ENCODE assay signal across 24 cellular contexts in the genomic region with DNA sequence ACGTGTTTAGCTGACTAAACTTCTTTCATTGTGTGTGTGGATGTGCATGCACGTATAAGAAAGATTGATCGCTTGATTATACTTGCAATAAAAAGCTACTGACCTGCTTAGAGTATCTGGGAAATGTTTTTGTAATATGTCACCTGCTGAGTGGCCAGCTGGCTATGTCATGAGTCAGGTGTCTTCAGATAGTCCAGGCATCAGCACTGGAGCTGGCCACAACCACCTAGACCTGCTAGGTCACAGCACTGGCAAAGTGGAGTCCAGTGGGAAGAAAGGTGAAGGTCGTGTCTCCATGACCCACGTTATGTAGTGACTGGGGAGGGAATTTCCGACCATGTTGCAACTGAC.
DNase-seq lines count a peak whose midpoint lies in the region; ATAC-seq and TF ChIP-seq lines count a peak whose summit lies in the region.
"Had no signal": no experiment of that assay in that cellular context is flagged by ENCODE, and none has a peak within 500 bp of the region (broad histone marks: within the 10 kb centered on the region; RNA-seq: fewer than 3 reads in every experiment).

No MANE protein-coding gene starts in this region.

- DNase-seq in NCI-H748 treated with DMSO at 0.1 percent for 48 hours (lab: John Stamatoyannopoulos, UW) = peak; percentile 42
- DNase-seq in NCI-H748 (lab: John Stamatoyannopoulos, UW; ENCODE audit: unreplicated experiment) = no peak
- DNase-seq in WTC11 (ENCODE audit: low spot score) = no peak
- DNase-seq in left lobe of liver (ENCODE audit: low spot score) = peak; percentile 51
- DNase-seq in smooth muscle cell (lab: John Stamatoyannopoulos, UW; ENCODE audit: unreplicated experiment) = no peak
- no peak for DNase-seq in activated CD4-positive, alpha-beta T cell treated with anti-CD3 and anti-CD28 coated beads for 1 hour
- DNase-seq in activated naive CD4-positive, alpha-beta T cell treated with anti-CD3 and anti-CD28 coated beads for 36 hours = no peak
- DNase-seq in activated naive CD4-positive, alpha-beta T cell treated with anti-CD3 and anti-CD28 coated beads, Interleukin-2, amount 50 U/mL, for 72 hours (ENCODE audit: low spot score in 2 of 2) = no peak
- DNase-seq: activated CD4-positive, alpha-beta T cell treated with anti-CD3 and anti-CD28 coated beads, Interleukin-2, amount 10 ng/mL, durations not matched to agents 7 days and 5 days; activated CD8-positive, alpha-beta memory T cell treated with anti-CD3 and anti-CD28 coated beads, Interleukin-2, amount 50 U/mL, for 48 hours; activated effector memory CD4-positive, alpha-beta T cell treated with Interleukin-2 at 50 U/mL for 16 hours; DMS79 treated with DMSO at 0.1 percent for 48 hours; effector CD8-positive, alpha-beta T cell; esophagus squamous epithelium; IMR-90; NCI-H187; NCI-H82; SJCRH30; stimulated activated CD4-positive, alpha-beta T cell treated with anti-CD3 and anti-CD28 coated beads, Interleukin-12 subunit alpha, Interleukin-12 subunit beta, amount 100 ng/mL, for 4 hours; stomach; upper lobe of left lung had no signal

- ATAC-seq in WTC11 (no peak), left lobe of liver (peak; percentile 64)
- ATAC-seq in activated naive CD4-positive, alpha-beta T cell treated with anti-CD3 and anti-CD28 coated beads, Interleukin-2, amount 50 U/mL, for 72 hours = no peak

- no peaks in the 10 kb centered on the region for H3K9me3 ChIP-seq in smooth muscle cell (replicated peaks; ENCODE audit: low read depth)
- H3K9me3 ChIP-seq: esophagus squamous epithelium, SJCRH30, stomach, upper lobe of left lung had no signal

- no peaks in the 10 kb centered on the region for H3K9me3 Mint-ChIP-seq in WTC11
- H3K9me3 Mint-ChIP-seq in activated naive CD4-positive, alpha-beta T cell treated with anti-CD3 and anti-CD28 coated beads for 36 hours = no peaks in the 10 kb centered on the region
- no peaks in the 10 kb centered on the region for H3K9me3 Mint-ChIP-seq in activated naive CD4-positive, alpha-beta T cell treated with anti-CD3 and anti-CD28 coated beads, Interleukin-2, amount 50 U/mL, for 72 hours
- H3K9me3 Mint-ChIP-seq: activated CD4-positive, alpha-beta T cell treated with anti-CD3 and anti-CD28 coated beads, Interleukin-2, amount 10 ng/mL, durations not matched to agents 7 days and 5 days; neural progenitor cell had no signal

- peaks cover 18% of the 10 kb centered on the region for H3K4me1 ChIP-seq in smooth muscle cell (ENCODE audit: low read depth)
- H3K4me1 ChIP-seq: esophagus squamous epithelium, neural progenitor cell, SJCRH30, stomach, upper lobe of left lung had no signal

- no peak overlapping the region for H3K4me3 ChIP-seq in smooth muscle cell
- H3K4me3 ChIP-seq: esophagus squamous epithelium, neural progenitor cell, PC-9, SJCRH30, stomach, upper lobe of left lung had no signal

- POLR2A ChIA-PET in WTC11 (lab: Charles Lee) = interaction anchor here (0.6 kb wide), 1 partner anchor 67 kb away, joined by 3 read pairs; no protein-coding TSS in a partner anchor

- peaks cover 22% of the 10 kb centered on the region for H3F3A ChIP-seq in smooth muscle cell (ENCODE audit: low read depth)

- H3K36me3 Mint-ChIP-seq in WTC11 = no peaks in the 10 kb centered on the region
- H3K36me3 Mint-ChIP-seq in activated naive CD4-positive, alpha-beta T cell treated with anti-CD3 and anti-CD28 coated beads for 36 hours (ENCODE audit: low read depth) = no peaks in the 10 kb centered on the region
- H3K36me3 Mint-ChIP-seq in activated naive CD4-positive, alpha-beta T cell treated with anti-CD3 and anti-CD28 coated beads, Interleukin-2, amount 50 U/mL, for 72 hours = no peaks in the 10 kb centered on the region

- no peaks in the 10 kb centered on the region; the same call in 1 of the 2 replicates for H3K27me3 Mint-ChIP-seq in WTC11 (ENCODE audit: low read depth)
- H3K27me3 Mint-ChIP-seq in activated naive CD4-positive, alpha-beta T cell treated with anti-CD3 and anti-CD28 coated beads for 36 hours (ENCODE audit: low read depth) = peaks cover 14% of the 10 kb centered on the region

- H3K27ac Mint-ChIP-seq in WTC11 = 0 out of 2 replicates have a peak overlapping the region, but pooled peaks have one; percentile 39
- no peak overlapping the region for H3K27ac Mint-ChIP-seq in activated naive CD4-positive, alpha-beta T cell treated with anti-CD3 and anti-CD28 coated beads for 36 hours
- H3K27ac Mint-ChIP-seq in activated naive CD4-positive, alpha-beta T cell treated with anti-CD3 and anti-CD28 coated beads, Interleukin-2, amount 50 U/mL, for 72 hours = no peak overlapping the region
- H3K27ac Mint-ChIP-seq: activated CD4-positive, alpha-beta T cell treated with anti-CD3 and anti-CD28 coated beads, Interleukin-2, amount 10 ng/mL, durations not matched to agents 7 days and 5 days; neural progenitor cell had no signal

- no peaks in the 10 kb centered on the region for H3K79me2 ChIP-seq in smooth muscle cell (ENCODE audit: low read depth)

- no peak overlapping the region for H2AFZ ChIP-seq in smooth muscle cell (ENCODE audit: low read depth)
- H2AFZ ChIP-seq: neural progenitor cell, PC-9 had no signal

- no peak for TF ChIP-seq CTCF in WTC11 (IDR thresholded peaks at IDR 0.05)
- no peak for TF ChIP-seq CTCF in smooth muscle cell (IDR thresholded peaks at IDR 0.05; ENCODE audit: borderline replicate concordance, insufficient read depth, poor library complexity, severe bottlenecking)

- H3K4me1 Mint-ChIP-seq in WTC11 = peaks cover 4% of the 10 kb centered on the region
- no peaks in the 10 kb centered on the region for H3K4me1 Mint-ChIP-seq in activated naive CD4-positive, alpha-beta T cell treated with anti-CD3 and anti-CD28 coated beads for 36 hours (ENCODE audit: low read depth)
- H3K4me1 Mint-ChIP-seq: activated CD4-positive, alpha-beta T cell treated with anti-CD3 and anti-CD28 coated beads, Interleukin-2, amount 10 ng/mL, durations not matched to agents 7 days and 5 days had no signal

- H4K20me1 ChIP-seq in smooth muscle cell (ENCODE audit: low read depth) = no peaks in the 10 kb centered on the region

- peak overlapping the region; percentile 85 for H3K27ac ChIP-seq in smooth muscle cell (ENCODE audit: low read depth)
- H3K27ac ChIP-seq: 22Rv1, esophagus squamous epithelium, neural progenitor cell, PC-9, SJCRH30, stomach, upper lobe of left lung had no signal

- H3K27me3 ChIP-seq in smooth muscle cell (ENCODE audit: low read depth) = no peaks in the 10 kb centered on the region
- H3K27me3 ChIP-seq: esophagus squamous epithelium, neural progenitor cell, SJCRH30, stomach, upper lobe of left lung had no signal

- peak overlapping the region; percentile 64 for H3K4me2 ChIP-seq in smooth muscle cell
- H3K4me2 ChIP-seq: neural progenitor cell, PC-9 had no signal

- no peaks in the 10 kb centered on the region for H3K36me3 ChIP-seq in smooth muscle cell (ENCODE audit: low read depth)
- H3K36me3 ChIP-seq: esophagus squamous epithelium, SJCRH30, stomach, upper lobe of left lung had no signal

- CTCF ChIA-PET in WTC11 (lab: Charles Lee) = interaction anchor here (0.6 kb wide), 1 partner anchor 47 kb away, joined by 6 read pairs; no protein-coding TSS in a partner anchor
- CTCF ChIA-PET in activated naive CD4-positive, alpha-beta T cell treated with anti-CD3 and anti-CD28 coated beads for 36 hours (lab: Charles Lee) = no interaction called here

- WGBS in smooth muscle cell (ENCODE audit: low lambda C conversion rate) = 54% methylated on average over 6 of the region's 6 CpGs

- intact Hi-C loops in activated naive CD4-positive, alpha-beta T cell treated with anti-CD3 and anti-CD28 coated beads for 36 hours (cut with micrococcal nuclease) = no loop called here

- no peak overlapping the region for H3K4me3 Mint-ChIP-seq in WTC11
- no peak overlapping the region for H3K4me3 Mint-ChIP-seq in activated naive CD4-positive, alpha-beta T cell treated with anti-CD3 and anti-CD28 coated beads for 36 hours
- H3K4me3 Mint-ChIP-seq: activated CD4-positive, alpha-beta T cell treated with anti-CD3 and anti-CD28 coated beads, Interleukin-2, amount 10 ng/mL, durations not matched to agents 7 days and 5 days; neural progenitor cell had no signal

- no peak overlapping the region for H3K9ac ChIP-seq in smooth muscle cell (ENCODE audit: low read depth)
- H3K9ac ChIP-seq: neural progenitor cell had no signal

TF ChIP-seq in WTC11, 78 proteins besides CTCF, POLR2A, EP300 and RAD21 (continues in another document):
- TF ChIP-seq, protein P1, sequence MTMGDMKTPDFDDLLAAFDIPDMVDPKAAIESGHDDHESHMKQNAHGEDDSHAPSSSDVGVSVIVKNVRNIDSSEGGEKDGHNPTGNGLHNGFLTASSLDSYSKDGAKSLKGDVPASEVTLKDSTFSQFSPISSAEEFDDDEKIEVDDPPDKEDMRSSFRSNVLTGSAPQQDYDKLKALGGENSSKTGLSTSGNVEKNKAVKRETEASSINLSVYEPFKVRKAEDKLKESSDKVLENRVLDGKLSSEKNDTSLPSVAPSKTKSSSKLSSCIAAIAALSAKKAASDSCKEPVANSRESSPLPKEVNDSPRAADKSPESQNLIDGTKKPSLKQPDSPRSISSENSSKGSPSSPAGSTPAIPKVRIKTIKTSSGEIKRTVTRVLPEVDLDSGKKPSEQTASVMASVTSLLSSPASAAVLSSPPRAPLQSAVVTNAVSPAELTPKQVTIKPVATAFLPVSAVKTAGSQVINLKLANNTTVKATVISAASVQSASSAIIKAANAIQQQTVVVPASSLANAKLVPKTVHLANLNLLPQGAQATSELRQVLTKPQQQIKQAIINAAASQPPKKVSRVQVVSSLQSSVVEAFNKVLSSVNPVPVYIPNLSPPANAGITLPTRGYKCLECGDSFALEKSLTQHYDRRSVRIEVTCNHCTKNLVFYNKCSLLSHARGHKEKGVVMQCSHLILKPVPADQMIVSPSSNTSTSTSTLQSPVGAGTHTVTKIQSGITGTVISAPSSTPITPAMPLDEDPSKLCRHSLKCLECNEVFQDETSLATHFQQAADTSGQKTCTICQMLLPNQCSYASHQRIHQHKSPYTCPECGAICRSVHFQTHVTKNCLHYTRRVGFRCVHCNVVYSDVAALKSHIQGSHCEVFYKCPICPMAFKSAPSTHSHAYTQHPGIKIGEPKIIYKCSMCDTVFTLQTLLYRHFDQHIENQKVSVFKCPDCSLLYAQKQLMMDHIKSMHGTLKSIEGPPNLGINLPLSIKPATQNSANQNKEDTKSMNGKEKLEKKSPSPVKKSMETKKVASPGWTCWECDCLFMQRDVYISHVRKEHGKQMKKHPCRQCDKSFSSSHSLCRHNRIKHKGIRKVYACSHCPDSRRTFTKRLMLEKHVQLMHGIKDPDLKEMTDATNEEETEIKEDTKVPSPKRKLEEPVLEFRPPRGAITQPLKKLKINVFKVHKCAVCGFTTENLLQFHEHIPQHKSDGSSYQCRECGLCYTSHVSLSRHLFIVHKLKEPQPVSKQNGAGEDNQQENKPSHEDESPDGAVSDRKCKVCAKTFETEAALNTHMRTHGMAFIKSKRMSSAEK (CRISPR knock-in tag; IDR thresholded peaks at IDR 0.05; ENCODE audit: borderline replicate concordance) = no peak
- TF ChIP-seq GRHL2 (CRISPR knock-in tag; IDR thresholded peaks at IDR 0.05; ENCODE audit: insufficient replicate concordance, severe bottlenecking) (no peak), FOXJ3 (CRISPR knock-in tag; IDR thresholded peaks at IDR 0.05; ENCODE audit: borderline replicate concordance) (no peak), PRRX2 (CRISPR knock-in tag; IDR thresholded peaks at IDR 0.05) (no peak), ESRRA (CRISPR knock-in tag; IDR thresholded peaks at IDR 0.05; ENCODE audit: borderline replicate concordance) (no peak)

Comparison
In these comparisons a context has a peak if more than half of its experiments do, and no peak if none do; other contexts are left out.
1. DNase-seq: peak in NCI-H748 treated with DMSO at 0.1 percent for 48 hours (single experiment) and left lobe of liver (single experiment); none in NCI-H748 (single experiment), WTC11 (single experiment), smooth muscle cell (single experiment), activated CD4-positive, alpha-beta T cell treated with anti-CD3 and anti-CD28 coated beads for 1 hour (single experiment), activated naive CD4-positive, alpha-beta T cell treated with anti-CD3 and anti-CD28 coated beads for 36 hours (single experiment) and activated naive CD4-positive, alpha-beta T cell treated with anti-CD3 and anti-CD28 coated beads, Interleukin-2, amount 50 U/mL, for 72 hours (0 of 2).